In genomic region chr2:168730391-168730790, GRCh38 we compare ENCODE assay signal across 21 cellular contexts.
DNase-seq lines count a peak whose midpoint lies in the region; ATAC-seq, FAIRE-seq and TF ChIP-seq lines count a peak whose summit lies in the region.
"Had no signal": no experiment of that assay in that cellular context is flagged by ENCODE, and none has a peak within 500 bp of the region (broad histone marks: within the 10 kb centered on the region; RNA-seq: fewer than 3 reads in every experiment).

No MANE protein-coding gene starts in this region.

- H3K4me2 ChIP-seq in astrocyte (ENCODE audit: low read length) = no peak overlapping the region

- WGBS in right cardiac atrium = 67% methylated on average over 4 of the region's 4 CpGs

- H3K4me3 ChIP-seq in right cardiac atrium (ENCODE audit: low read length) (no peak overlapping the region), astrocyte (ENCODE audit: insufficient read depth, low read depth, low read length) (no peak overlapping the region), fibroblast of mammary gland (ENCODE audit: control insufficient read depth, low read depth, low read length) (no peak overlapping the region)
- H3K4me3 ChIP-seq: body of pancreas, psoas muscle, SJSA1, upper lobe of right lung had no signal

- H3K27ac ChIP-seq in right cardiac atrium (ENCODE audit: low read length) (peak overlapping the region; percentile 37), astrocyte (ENCODE audit: low read depth, low read length) (no peak overlapping the region)
- no peak overlapping the region for H3K27ac ChIP-seq in CD4-positive, alpha-beta T cell (ENCODE audit: low read depth, low read length)
- H3K27ac ChIP-seq: body of pancreas, psoas muscle, SJSA1, upper lobe of right lung had no signal

- H3K27ac Mint-ChIP-seq in astrocyte (ENCODE audit: unreplicated experiment) = no peak overlapping the region
- no peak overlapping the region for H3K27ac Mint-ChIP-seq in CD4-positive, alpha-beta T cell
- H3K27ac Mint-ChIP-seq: activated naive CD4-positive, alpha-beta T cell treated with anti-CD3 and anti-CD28 coated beads, Interleukin-2, amount 50 U/mL, for 72 hours; dendritic cell treated with granulocyte-macrophage colony-stimulating factor and Interleukin-4, amounts not matched to agents 40 ng/mL and 50 ng/mL, for 4 days had no signal

- FAIRE-seq in astrocyte (lab: Jason Lieb, UNC) = no peak
- FAIRE-seq: frontal cortex had no signal

- H3K4me1 ChIP-seq in right cardiac atrium (ENCODE audit: control insufficient read depth, insufficient read depth, low read length) (peaks cover 8% of the 10 kb centered on the region), astrocyte (ENCODE audit: insufficient read depth, low read length) (peaks cover 12% of the 10 kb centered on the region)
- H3K4me1 ChIP-seq: body of pancreas, SJSA1, upper lobe of right lung had no signal

- H3K4me3 Mint-ChIP-seq in astrocyte (ENCODE audit: unreplicated experiment) = no peak overlapping the region
- H3K4me3 Mint-ChIP-seq in CD4-positive, alpha-beta T cell = no peak overlapping the region
- H3K4me3 Mint-ChIP-seq: dendritic cell treated with granulocyte-macrophage colony-stimulating factor and Interleukin-4, amounts not matched to agents 40 ng/mL and 50 ng/mL, for 4 days had no signal

- H4K20me1 ChIP-seq in astrocyte (ENCODE audit: insufficient read depth, low read length) = no peaks in the 10 kb centered on the region

- peaks cover 4% of the 10 kb centered on the region for H3K36me3 Mint-ChIP-seq in astrocyte (ENCODE audit: low read depth, unreplicated experiment)
- H3K36me3 Mint-ChIP-seq in CD4-positive, alpha-beta T cell (ENCODE audit: low read depth) = peaks cover 20% of the 10 kb centered on the region
- H3K36me3 Mint-ChIP-seq: activated naive CD4-positive, alpha-beta T cell treated with anti-CD3 and anti-CD28 coated beads, Interleukin-2, amount 50 U/mL, for 72 hours had no signal

- no peak overlapping the region for H2AFZ ChIP-seq in astrocyte (ENCODE audit: low read depth, low read length)

- CTCF ChIA-PET in CD4-positive, alpha-beta T cell (lab: Charles Lee) = no interaction called here

- no peak for ATAC-seq in right cardiac atrium
- ATAC-seq in Right ventricle myocardium superior (ENCODE audit: poor library complexity) = no peak
- ATAC-seq in GM18519 (IDR thresholded peaks at IDR 0.05; ENCODE audit: low FRiP score, unreplicated experiment) = no peak
- no peak for ATAC-seq in omental fat pad (ENCODE audit: low FRiP score)
- ATAC-seq in CD4-positive, alpha-beta T cell (ENCODE audit: poor library complexity) = no peak
- ATAC-seq: activated naive CD4-positive, alpha-beta T cell treated with anti-CD3 and anti-CD28 coated beads, Interleukin-2, amount 50 U/mL, for 72 hours; body of pancreas; psoas muscle; upper lobe of right lung had no signal

- TF ChIP-seq CTCF in astrocyte (IDR thresholded peaks at IDR 0.05; ENCODE audit: insufficient read depth, low read depth, low read length) (no peak), fibroblast of mammary gland (conservative IDR thresholded peaks at IDR 0.05; ENCODE audit: control insufficient read depth, insufficient read depth, low read depth, low read length) (no peak), omental fat pad (IDR thresholded peaks at IDR 0.05) (no peak)
- no peak for TF ChIP-seq CTCF in CD4-positive, alpha-beta T cell (IDR thresholded peaks at IDR 0.05)

- no peak overlapping the region for H3K9ac ChIP-seq in astrocyte (ENCODE audit: low read length)

- H3K27me3 ChIP-seq in right cardiac atrium (ENCODE audit: control insufficient read depth, insufficient read depth) (no peaks in the 10 kb centered on the region), astrocyte (ENCODE audit: insufficient read depth, low read length) (no peaks in the 10 kb centered on the region)
- no peaks in the 10 kb centered on the region for H3K27me3 ChIP-seq in CD4-positive, alpha-beta T cell (ENCODE audit: control insufficient read depth, insufficient read depth, low read length)
- H3K27me3 ChIP-seq: body of pancreas, SJSA1, upper lobe of right lung had no signal

- H3K9me3 ChIP-seq in right cardiac atrium (ENCODE audit: control insufficient read depth, low read length) (no peaks in the 10 kb centered on the region), astrocyte (ENCODE audit: insufficient read depth, low read depth, low read length) (no peaks in the 10 kb centered on the region)
- H3K9me3 ChIP-seq in CD4-positive, alpha-beta T cell (ENCODE audit: control insufficient read depth, low read length) = no peaks in the 10 kb centered on the region
- H3K9me3 ChIP-seq: body of pancreas, psoas muscle, SJSA1, upper lobe of right lung had no signal

- no peaks in the 10 kb centered on the region for H3K79me2 ChIP-seq in astrocyte (ENCODE audit: insufficient read depth, low read length)

- H3K9me3 Mint-ChIP-seq in astrocyte (ENCODE audit: unreplicated experiment) = no peaks in the 10 kb centered on the region
- H3K9me3 Mint-ChIP-seq in CD4-positive, alpha-beta T cell = no peaks in the 10 kb centered on the region
- H3K9me3 Mint-ChIP-seq: activated naive CD4-positive, alpha-beta T cell treated with anti-CD3 and anti-CD28 coated beads, Interleukin-2, amount 50 U/mL, for 72 hours; dendritic cell treated with granulocyte-macrophage colony-stimulating factor and Interleukin-4, amounts not matched to agents 40 ng/mL and 50 ng/mL, for 4 days had no signal

- no peaks in the 10 kb centered on the region for H3K36me3 ChIP-seq in astrocyte (ENCODE audit: insufficient read depth, low read length)
- H3K36me3 ChIP-seq: SJSA1, upper lobe of right lung had no signal

- H3K27me3 Mint-ChIP-seq in astrocyte (ENCODE audit: low read depth, unreplicated experiment) = no peaks in the 10 kb centered on the region
- no peaks in the 10 kb centered on the region for H3K27me3 Mint-ChIP-seq in CD4-positive, alpha-beta T cell
- H3K27me3 Mint-ChIP-seq: dendritic cell treated with granulocyte-macrophage colony-stimulating factor and Interleukin-4, amounts not matched to agents 40 ng/mL and 50 ng/mL, for 4 days had no signal

- POLR2A ChIA-PET in CD4-positive, alpha-beta T cell (lab: Charles Lee) = no interaction called here

- H3K4me1 Mint-ChIP-seq in astrocyte (ENCODE audit: low read depth, unreplicated experiment) = peaks cover 24% of the 10 kb centered on the region
- H3K4me1 Mint-ChIP-seq in CD4-positive, alpha-beta T cell (ENCODE audit: low read depth) = no peaks in the 10 kb centered on the region

- intact Hi-C loops in right cardiac atrium (cut with DNase I) (no loop called here), Right ventricle myocardium superior (cut with DNase I) (no loop called here)
- intact Hi-C loops in CD4-positive, alpha-beta T cell (cut with DNase I, micrococcal nuclease) = no loop called here

- no peak for DNase-seq in right cardiac atrium
- no peak for DNase-seq in Right ventricle myocardium superior
- DNase-seq in astrocyte (ENCODE audit: low read depth) = peak; percentile 14
- peak; percentile 25 for DNase-seq in fibroblast of mammary gland (ENCODE audit: low read depth)
- DNase-seq in C1 segment of cervical spinal cord (lab: John Stamatoyannopoulos, UW) = no peak
- no peak for DNase-seq in omental fat pad (ENCODE audit: low spot score)
- no peak for DNase-seq in CD4-positive, alpha-beta T cell
- DNase-seq: activated CD4-positive, CD25-positive, alpha-beta regulatory T cell; body of pancreas; DMS53; midbrain; NCI-H1105; NCI-H2081 treated with DMSO at 0.1 percent for 48 hours; NCI-H524 treated with DMSO at 0.1 percent for 48 hours; psoas muscle; upper lobe of right lung had no signal

Comparison
In these comparisons a context has a peak if more than half of its experiments do, and no peak if none do; other contexts are left out.
1. DNase-seq: peak in astrocyte (single experiment) and fibroblast of mammary gland (single experiment); none in right cardiac atrium (0 of 3), Right ventricle myocardium superior (single experiment), C1 segment of cervical spinal cord (0 of 14), omental fat pad (single experiment) and CD4-positive, alpha-beta T cell (0 of 10).